9 cellular contexts compared by ENCODE assay signal in genomic region chr1:42332877-42333276, GRCh38. TPM values are rescaled to one million over a fixed set of nuclear protein-coding genes. Genes with fewer than 3 reads are reported as not detected.
DNase-seq lines count a peak whose midpoint lies in the region; ATAC-seq and TF ChIP-seq lines count a peak whose summit lies in the region.
"Had no signal": no experiment of that assay in that cellular context is flagged by ENCODE, and none has a peak within 500 bp of the region (broad histone marks: within the 10 kb centered on the region; RNA-seq: fewer than 3 reads in every experiment).

No MANE protein-coding gene starts in this region.

- H3K9me3 ChIP-seq in SK-N-SH, result no peaks in the 10 kb centered on the region

- H3K4me1 ChIP-seq in SK-N-SH (ENCODE audit: control insufficient read depth in 1 of 2, insufficient read depth in 2 of 2, low read depth in 1 of 2, low read length in 1 of 2), result peaks cover 6 to 25% of the 10 kb centered on the region in 2 experiments; a peak in 3 of 4 replicates

- H3K36me3 Mint-ChIP-seq in endothelial cell (ENCODE audit: low read depth, unreplicated experiment) (no peaks in the 10 kb centered on the region), progenitor cell of endocrine pancreas (ENCODE audit: insufficient read depth) (no peaks in the 10 kb centered on the region)

- CTCF ChIA-PET in SK-N-SH (lab: Yijun Ruan, JAX), result interaction anchor here (0.6 to 2.7 kb wide), 3 partner anchors 17 to 159 kb away, joined by 3 to 15 read pairs (median 5); no protein-coding TSS in a partner anchor

- TF ChIP-seq CTCF in SK-N-SH (IDR thresholded peaks at IDR 0.05) (no peak), NB4 (IDR thresholded peaks at IDR 0.05; ENCODE audit: low read depth, low read length) (no peak), endothelial cell (IDR thresholded peaks at IDR 0.05; ENCODE audit: unreplicated experiment) (no peak), progenitor cell of endocrine pancreas (IDR thresholded peaks at IDR 0.05; ENCODE audit: unreplicated experiment) (no peak)

- H3K79me2 ChIP-seq in SK-N-SH (ENCODE audit: insufficient read depth), result peaks cover 75% of the 10 kb centered on the region

- peaks cover 48% of the 10 kb centered on the region for H3K4me1 Mint-ChIP-seq in endothelial cell (ENCODE audit: unreplicated experiment)
- H3K4me1 Mint-ChIP-seq in progenitor cell of endocrine pancreas (ENCODE audit: low read depth), result peaks cover 33% of the 10 kb centered on the region

- POLR2A ChIA-PET in SK-N-SH (lab: Yijun Ruan, JAX), result no interaction called here

- H4K20me1 ChIP-seq in SK-N-SH (ENCODE audit: insufficient read depth), result peaks cover 62% of the 10 kb centered on the region

- H3F3A ChIP-seq in SK-N-SH (replicated peaks; ENCODE audit: insufficient read depth), result no peaks in the 10 kb centered on the region

- no peak for TF ChIP-seq RAD21 in SK-N-SH (IDR thresholded peaks at IDR 0.05; ENCODE audit: low read length)

- H3K4me3 ChIP-seq in SK-N-SH (ENCODE audit: low read depth in 2 of 2, low read length in 1 of 2), result no peak overlapping the region
- H3K4me3 ChIP-seq in NB4 (ENCODE audit: low read depth, low read length), result peak overlapping the region; percentile 86

- no peak overlapping the region for H2AFZ ChIP-seq in SK-N-SH (ENCODE audit: low read depth)

- H3K4me2 ChIP-seq in SK-N-SH, result peak overlapping the region; percentile 85; the same call in 1 of the 2 replicates

- H3K36me3 ChIP-seq in SK-N-SH (replicated peaks in 1 of 2; ENCODE audit: control insufficient read depth in 1 of 2, insufficient read depth in 2 of 2, low read length in 1 of 2), result no peaks in the 10 kb centered on the region

- H3K9me3 Mint-ChIP-seq in endothelial cell (ENCODE audit: unreplicated experiment) (no peaks in the 10 kb centered on the region), progenitor cell of endocrine pancreas (ENCODE audit: low read depth) (no peaks in the 10 kb centered on the region)

- H3K27me3 Mint-ChIP-seq in endothelial cell (ENCODE audit: unreplicated experiment) (peaks cover 8% of the 10 kb centered on the region), progenitor cell of endocrine pancreas (no peaks in the 10 kb centered on the region)

- no peak for TF ChIP-seq POLR2A in NB4 (IDR thresholded peaks at IDR 0.05; ENCODE audit: extremely low read depth, insufficient read length)

- H3K9me2 ChIP-seq in SK-N-SH, result no peaks in the 10 kb centered on the region

- no peaks in the 10 kb centered on the region for H3K27me3 ChIP-seq in SK-N-SH (ENCODE audit: insufficient read depth)

- peak overlapping the region; percentile 0 for H3K27ac Mint-ChIP-seq in endothelial cell (ENCODE audit: unreplicated experiment)
- no peak overlapping the region for H3K27ac Mint-ChIP-seq in progenitor cell of endocrine pancreas

- no peak for DNase-seq in SK-N-SH
- DNase-seq in NB4 (ENCODE audit: low read depth), result no peak
- DNase-seq in endothelial cell (ENCODE audit: low spot score), result no peak
- no peak for DNase-seq in progenitor cell of endocrine pancreas (ENCODE audit: low spot score, unreplicated experiment)
- DNase-seq in amniotic stem cell (lab: John Stamatoyannopoulos, UW), result no peak
- DNase-seq: NCI-H524 had no signal

- 84% methylated on average over 6 of the region's 6 CpGs for WGBS in SK-N-SH (ENCODE audit: low lambda C conversion rate)

- H3K27ac ChIP-seq in SK-N-SH (ENCODE audit: low read depth in 2 of 2, low read length in 1 of 2), result no peak overlapping the region

- H3K9ac ChIP-seq in SK-N-SH, result no peak overlapping the region

- peak overlapping the region; percentile 99 for H3K4me3 Mint-ChIP-seq in endothelial cell (ENCODE audit: unreplicated experiment)
- peak overlapping the region; percentile 84 for H3K4me3 Mint-ChIP-seq in progenitor cell of endocrine pancreas (ENCODE audit: low read depth)

- no peak for TF ChIP-seq EP300 in SK-N-SH (IDR thresholded peaks at IDR 0.05; ENCODE audit: borderline replicate concordance in 1 of 2, low read depth in 1 of 2, low read length in 1 of 2)

- no peak for ATAC-seq in SK-N-SH treated with all-trans-retinoic acid at 6 μM for 48 hours
- no peak for ATAC-seq in HG03175 (IDR thresholded peaks at IDR 0.05; ENCODE audit: unreplicated experiment)
- ATAC-seq in HG03457 (IDR thresholded peaks at IDR 0.05; ENCODE audit: unreplicated experiment), result no peak

TF ChIP-seq in SK-N-SH, 30 proteins besides CTCF, POLR2A, EP300 and RAD21 (continues in another document):
- TF ChIP-seq TEAD4 (IDR thresholded peaks at IDR 0.05; ENCODE audit: borderline replicate concordance, insufficient read depth) (no peak), GATA2 (CRISPR knock-in tag; IDR thresholded peaks at IDR 0.05) (no peak), FOXM1 (IDR thresholded peaks at IDR 0.05; ENCODE audit: low read depth) (no peak), IRF3 (IDR thresholded peaks at IDR 0.05; ENCODE audit: low read depth, low read length) (no peak), NRF1 (IDR thresholded peaks at IDR 0.05; ENCODE audit: low read depth, low read length) (no peak), YY1 (IDR thresholded peaks at IDR 0.05; ENCODE audit: low read depth) (no peak), TAF1 (IDR thresholded peaks at IDR 0.05; ENCODE audit: borderline replicate concordance, low read depth, low read length) (no peak), FOXJ3 (CRISPR knock-in tag; IDR thresholded peaks at IDR 0.05) (no peak), SIN3A (IDR thresholded peaks at IDR 0.05; ENCODE audit: borderline replicate concordance, low read depth, low read length) (no peak), EZH2phosphoT487 (IDR thresholded peaks at IDR 0.05; ENCODE audit: borderline replicate concordance, low read depth) (no peak), MAX (IDR thresholded peaks at IDR 0.05; ENCODE audit: low read depth) (no peak)

TF ChIP-seq in SK-N-SH treated with all-trans-retinoic acid at 6 μM for 48 hours, 23 proteins besides CTCF, POLR2A, EP300 and RAD21 (continues in another document):
- TF ChIP-seq, protein P1, sequence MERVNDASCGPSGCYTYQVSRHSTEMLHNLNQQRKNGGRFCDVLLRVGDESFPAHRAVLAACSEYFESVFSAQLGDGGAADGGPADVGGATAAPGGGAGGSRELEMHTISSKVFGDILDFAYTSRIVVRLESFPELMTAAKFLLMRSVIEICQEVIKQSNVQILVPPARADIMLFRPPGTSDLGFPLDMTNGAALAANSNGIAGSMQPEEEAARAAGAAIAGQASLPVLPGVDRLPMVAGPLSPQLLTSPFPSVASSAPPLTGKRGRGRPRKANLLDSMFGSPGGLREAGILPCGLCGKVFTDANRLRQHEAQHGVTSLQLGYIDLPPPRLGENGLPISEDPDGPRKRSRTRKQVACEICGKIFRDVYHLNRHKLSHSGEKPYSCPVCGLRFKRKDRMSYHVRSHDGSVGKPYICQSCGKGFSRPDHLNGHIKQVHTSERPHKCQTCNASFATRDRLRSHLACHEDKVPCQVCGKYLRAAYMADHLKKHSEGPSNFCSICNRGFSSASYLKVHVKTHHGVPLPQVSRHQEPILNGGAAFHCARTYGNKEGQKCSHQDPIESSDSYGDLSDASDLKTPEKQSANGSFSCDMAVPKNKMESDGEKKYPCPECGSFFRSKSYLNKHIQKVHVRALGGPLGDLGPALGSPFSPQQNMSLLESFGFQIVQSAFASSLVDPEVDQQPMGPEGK (CRISPR knock-in tag; IDR thresholded peaks at IDR 0.05; ENCODE audit: borderline replicate concordance), result no peak
- no peak for TF ChIP-seq GLIS3 (CRISPR knock-in tag; IDR thresholded peaks at IDR 0.05)
- TF ChIP-seq, protein P2, sequence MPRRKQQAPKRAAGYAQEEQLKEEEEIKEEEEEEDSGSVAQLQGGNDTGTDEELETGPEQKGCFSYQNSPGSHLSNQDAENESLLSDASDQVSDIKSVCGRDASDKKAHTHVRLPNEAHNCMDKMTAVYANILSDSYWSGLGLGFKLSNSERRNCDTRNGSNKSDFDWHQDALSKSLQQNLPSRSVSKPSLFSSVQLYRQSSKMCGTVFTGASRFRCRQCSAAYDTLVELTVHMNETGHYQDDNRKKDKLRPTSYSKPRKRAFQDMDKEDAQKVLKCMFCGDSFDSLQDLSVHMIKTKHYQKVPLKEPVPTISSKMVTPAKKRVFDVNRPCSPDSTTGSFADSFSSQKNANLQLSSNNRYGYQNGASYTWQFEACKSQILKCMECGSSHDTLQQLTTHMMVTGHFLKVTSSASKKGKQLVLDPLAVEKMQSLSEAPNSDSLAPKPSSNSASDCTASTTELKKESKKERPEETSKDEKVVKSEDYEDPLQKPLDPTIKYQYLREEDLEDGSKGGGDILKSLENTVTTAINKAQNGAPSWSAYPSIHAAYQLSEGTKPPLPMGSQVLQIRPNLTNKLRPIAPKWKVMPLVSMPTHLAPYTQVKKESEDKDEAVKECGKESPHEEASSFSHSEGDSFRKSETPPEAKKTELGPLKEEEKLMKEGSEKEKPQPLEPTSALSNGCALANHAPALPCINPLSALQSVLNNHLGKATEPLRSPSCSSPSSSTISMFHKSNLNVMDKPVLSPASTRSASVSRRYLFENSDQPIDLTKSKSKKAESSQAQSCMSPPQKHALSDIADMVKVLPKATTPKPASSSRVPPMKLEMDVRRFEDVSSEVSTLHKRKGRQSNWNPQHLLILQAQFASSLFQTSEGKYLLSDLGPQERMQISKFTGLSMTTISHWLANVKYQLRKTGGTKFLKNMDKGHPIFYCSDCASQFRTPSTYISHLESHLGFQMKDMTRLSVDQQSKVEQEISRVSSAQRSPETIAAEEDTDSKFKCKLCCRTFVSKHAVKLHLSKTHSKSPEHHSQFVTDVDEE (CRISPR knock-in tag; IDR thresholded peaks at IDR 0.05), result no peak
- no peak for TF ChIP-seq ZFP30 (CRISPR knock-in tag; IDR thresholded peaks at IDR 0.05)
- TF ChIP-seq ZNF70 (CRISPR knock-in tag; IDR thresholded peaks at IDR 0.05), result no peak
- no peak for TF ChIP-seq CSDC2 (CRISPR knock-in tag; IDR thresholded peaks at IDR 0.05)
- TF ChIP-seq SNAI2 (CRISPR knock-in tag; IDR thresholded peaks at IDR 0.05), result no peak
- TF ChIP-seq TOX (CRISPR knock-in tag; IDR thresholded peaks at IDR 0.05; ENCODE audit: borderline replicate concordance), result no peak
- TF ChIP-seq ZC3H10 (CRISPR knock-in tag; IDR thresholded peaks at IDR 0.05), result no peak

RNA-seq across cellular contexts. Expression of gene FOXJ3, which starts 2.2 kb away (rescaled TPM):
- polyA plus RNA-seq in SK-N-SH (2012; rRNA removed), result 16.0 and 24.2 TPM in 2 replicates
- 13.2 and 13.9 TPM in 2 replicates for polyA plus RNA-seq in SK-N-SH (2012; cell fraction: cytosol; rRNA removed)
- polyA plus RNA-seq in SK-N-SH (2012; cell fraction: nucleus; rRNA removed), result 25.6 and 51.1 TPM in 2 replicates
- total RNA-seq in endothelial cell (ENCODE audit: unreplicated experiment) (65.9 TPM), progenitor cell of endocrine pancreas (63.0 and 64.4 TPM in 2 replicates)

RNA-seq across cellular contexts. Expression of gene RIMKLA, which starts 47.7 kb away (rescaled TPM):
- polyA plus RNA-seq in SK-N-SH (2012; rRNA removed), result 0.08 and 0.13 TPM in 2 replicates
- polyA plus RNA-seq in SK-N-SH (2012; cell fraction: cytosol; rRNA removed), result 0.12 and 0.20 TPM in 2 replicates
- 0.04 TPM in 2 replicates for polyA plus RNA-seq in SK-N-SH (2012; cell fraction: nucleus; rRNA removed)
- 0.10 TPM for total RNA-seq in endothelial cell (ENCODE audit: unreplicated experiment)
- 3.5 and 3.9 TPM in 2 replicates for total RNA-seq in progenitor cell of endocrine pancreas
